Comparison of ENCODE assay signal across 8 cellular contexts in genomic region chr12:56271031-56271430, GRCh38. TPM values are rescaled to one million over a fixed set of nuclear protein-coding genes. Genes with fewer than 3 reads are reported as not detected.
DNase-seq lines count a peak whose midpoint lies in the region; ATAC-seq, FAIRE-seq and TF ChIP-seq lines count a peak whose summit lies in the region.

No MANE protein-coding gene starts in this region.

- H4K20me1 ChIP-seq in DND-41 (ENCODE audit: insufficient read depth, low read length) (no peaks in the 10 kb centered on the region), IMR-90 (ENCODE audit: insufficient read depth, low read length) (no peaks in the 10 kb centered on the region), K562 (replicated peaks; ENCODE audit: control insufficient read depth, insufficient read depth, low read length) (no peaks in the 10 kb centered on the region)

- peak; percentile 78 for FAIRE-seq in K562 (lab: Jason Lieb, UNC)

- CTCF ChIA-PET in IMR-90 (lab: Yijun Ruan, JAX): interaction anchor here (0.6 kb wide), 2 partner anchors 17 to 41 kb away, joined by 3 read pairs; no protein-coding TSS in a partner anchor
- CTCF ChIA-PET in K562 (lab: Yijun Ruan, JAX; ENCODE audit: low intra/inter-chr PET ratio): no interaction called here

- H4K5ac ChIP-seq in IMR-90 (ENCODE audit: low read depth, low read length): no peak overlapping the region

- no peaks in the 10 kb centered on the region for H3K27me3 ChIP-seq in DND-41 (ENCODE audit: insufficient read depth, low read length, poor library complexity)
- H3K27me3 ChIP-seq in IMR-90 (ENCODE audit: control insufficient read depth, insufficient read depth, low read length): no peaks in the 10 kb centered on the region
- no peaks in the 10 kb centered on the region for H3K27me3 ChIP-seq in K562 (ENCODE audit: control insufficient read depth in 2 of 2, insufficient read depth in 2 of 2, low read length in 2 of 2)

- no peak overlapping the region for H2AFZ ChIP-seq in DND-41 (ENCODE audit: low read depth, low read length)
- H2AFZ ChIP-seq in IMR-90 (replicated peaks; ENCODE audit: low read length, poor library complexity): no peak overlapping the region
- no peak overlapping the region for H2AFZ ChIP-seq in K562 (ENCODE audit: low read depth, low read length)

- DNase-seq in DND-41 (no peak), IMR-90 (peak; percentile 31), K562 (ENCODE audit: extremely low read depth in 1 of 4, low spot score in 3 of 4) (peak; percentile 34 to 58 (median 44)), mesothelial cell of epicardium (ENCODE audit: low spot score in 2 of 2, unreplicated experiment in 2 of 2) (no peak), NCI-H1417 treated with DMSO at 0.1 percent for 48 hours (lab: John Stamatoyannopoulos, UW) (no peak), SKM-1 treated with dmso at 0.1 percent for 144 hours (lab: John Stamatoyannopoulos, UW; ENCODE audit: unreplicated experiment) (no peak), COLO829 (ENCODE audit: low spot score) (no peak)

- no peak overlapping the region for H3K4me3 ChIP-seq in DND-41 (ENCODE audit: low read depth in 1 of 2, low read length in 2 of 2)
- no peak overlapping the region for H3K4me3 ChIP-seq in IMR-90 (ENCODE audit: insufficient read depth, low read depth, low read length)
- H3K4me3 ChIP-seq in K562: no peak overlapping the region

- no peak overlapping the region for H3K14ac ChIP-seq in IMR-90 (replicated peaks; ENCODE audit: low read depth, low read length)

- no peaks in the 10 kb centered on the region for H3K9me3 Mint-ChIP-seq in mesothelial cell of epicardium

- H3K27ac Mint-ChIP-seq in mesothelial cell of epicardium: peak overlapping the region; percentile 27

- TF ChIP-seq EP300 in K562 (IDR thresholded peaks at IDR 0.05; ENCODE audit: low read length): no peak

- H3K4me1 ChIP-seq in DND-41 (ENCODE audit: insufficient read depth, low read length) (peaks cover 18% of the 10 kb centered on the region), IMR-90 (ENCODE audit: control insufficient read depth, insufficient read depth, low read length) (peaks cover 7% of the 10 kb centered on the region; the same call in 1 of the 2 replicates), K562 (replicated peaks in 1 of 2; ENCODE audit: control insufficient read depth in 2 of 2, insufficient read depth in 2 of 2, low read length in 2 of 2) (peaks cover 6 to 17% of the 10 kb centered on the region in 2 experiments; a peak in 3 of 5 replicates)

- no peak overlapping the region for H2BK120ac ChIP-seq in IMR-90 (ENCODE audit: low read depth, low read length)

- TF ChIP-seq POLR2A in IMR-90 (IDR thresholded peaks at IDR 0.05; ENCODE audit: low read depth, low read length) (no peak), K562 (conservative IDR thresholded peaks at IDR 0.05) (peak; percentile 45; the same call in 1 of the 2 replicates)

- dilution Hi-C loops in IMR-90 (cut with HindIII; ENCODE audit: low sequenced_read_pairs, unreplicated experiment): no loop called here

- H3K27ac ChIP-seq in DND-41 (ENCODE audit: low read length) (no peak overlapping the region), IMR-90 (ENCODE audit: insufficient read depth, low read length) (no peak overlapping the region), K562 (ENCODE audit: extremely low read depth, low read depth, low read length) (no peak overlapping the region)

- H3K9ac ChIP-seq in DND-41 (ENCODE audit: low read depth, low read length) (no peak overlapping the region), IMR-90 (ENCODE audit: low read depth, low read length) (no peak overlapping the region), K562 (ENCODE audit: insufficient read depth in 1 of 2, low read depth in 2 of 2, low read length in 2 of 2) (no peak overlapping the region)

- H3K4me1 Mint-ChIP-seq in mesothelial cell of epicardium: peaks cover 7% of the 10 kb centered on the region

- H3K9me3 ChIP-seq in DND-41 (ENCODE audit: insufficient read depth, low read length, severe bottlenecking) (no peaks in the 10 kb centered on the region), IMR-90 (ENCODE audit: control insufficient read depth, insufficient read depth, low read length) (no peaks in the 10 kb centered on the region), K562 (replicated peaks; ENCODE audit: control insufficient read depth, insufficient read depth, low read depth, low read length) (no peaks in the 10 kb centered on the region)

- no peak overlapping the region for H3K4me3 Mint-ChIP-seq in mesothelial cell of epicardium

- POLR2A ChIA-PET in IMR-90 (lab: Charles Lee; ENCODE audit: unreplicated experiment): no interaction called here
- POLR2A ChIA-PET in K562 (lab: Yijun Ruan, JAX): interaction anchor here (0.6 to 2.9 kb wide), 8 partner anchors 8 to 144 kb away, joined by 3 to 13 read pairs (median 4); partner anchors contain the start of gene ANKRD52

- peaks cover 0 to 18% of the 10 kb centered on the region in 2 experiments; a peak in 3 of 4 replicates for H3K79me1 ChIP-seq in IMR-90 (ENCODE audit: low read depth in 1 of 2, low read length in 2 of 2)

- H2BK20ac ChIP-seq in IMR-90 (ENCODE audit: low read depth, low read length): no peak overlapping the region

- H2AK5ac ChIP-seq in IMR-90 (ENCODE audit: low read depth, low read length): no peak overlapping the region

- no peak overlapping the region for H2BK5ac ChIP-seq in IMR-90 (ENCODE audit: low read depth, low read length, poor library complexity, severe bottlenecking)

- peaks cover 27% of the 10 kb centered on the region for H3K36me3 Mint-ChIP-seq in mesothelial cell of epicardium

- H2AK9ac ChIP-seq in IMR-90 (replicated peaks; ENCODE audit: low read depth, low read length, poor library complexity): no peak overlapping the region

- no peak overlapping the region for H3K18ac ChIP-seq in IMR-90 (ENCODE audit: low read depth, low read length)

- peaks cover 65% of the 10 kb centered on the region for H3K36me3 ChIP-seq in DND-41 (ENCODE audit: insufficient read depth, low read length)
- peaks cover 41% of the 10 kb centered on the region for H3K36me3 ChIP-seq in IMR-90 (ENCODE audit: control insufficient read depth, insufficient read depth, low read length)
- H3K36me3 ChIP-seq in K562 (ENCODE audit: control insufficient read depth, insufficient read depth, low read length): peaks cover 67% of the 10 kb centered on the region

- BruUV-seq in IMR-90 (replicated peaks; lab: Mats Ljungman, UMichigan) (no TSS peak), K562 (replicated peaks; lab: Mats Ljungman, UMichigan) (no TSS peak)

- ATAC-seq in DND-41 (ENCODE audit: insufficient read depth, low read depth): no peak
- peak; percentile 10; the same call in 1 of the 2 replicates for ATAC-seq in IMR-90 (ENCODE audit: low read depth)
- peak; percentile 64 for ATAC-seq in K562
- no peak for ATAC-seq in GM21367 (IDR thresholded peaks at IDR 0.05; ENCODE audit: unreplicated experiment)

- TF ChIP-seq CTCF in DND-41 (IDR thresholded peaks at IDR 0.05; ENCODE audit: borderline replicate concordance, extremely low read depth, low read length, poor library complexity, severe bottlenecking) (peak; percentile 50), IMR-90 (conservative IDR thresholded peaks at IDR 0.05; ENCODE audit: low read depth, low read length) (peak; percentile 44), K562 (IDR thresholded peaks at IDR 0.05 in 2 of 3, conservative IDR thresholded peaks at IDR 0.05 in 1 of 3; ENCODE audit: insufficient read depth in 2 of 3, low read depth in 1 of 3, low read length in 3 of 3) (peak; percentile 63 to 69 (median 68)), mesothelial cell of epicardium (IDR thresholded peaks at IDR 0.05; ENCODE audit: unreplicated experiment) (no peak)

- intact Hi-C loops in IMR-90 (cut with micrococcal nuclease) (no loop called here), K562 (cut with micrococcal nuclease) (loop anchor here (2.0 kb wide), 1 partner anchor 78 kb away; no protein-coding TSS in a partner anchor)

- H3K27me3 Mint-ChIP-seq in mesothelial cell of epicardium (ENCODE audit: low read depth): no peaks in the 10 kb centered on the region

- no peak overlapping the region for H3K4ac ChIP-seq in IMR-90 (ENCODE audit: low read depth, low read length)

- no CpG with 5 or more reads among the region's 1 CpG for WGBS in IMR-90 (ENCODE audit: extremely low coverage in 2 of 2, insufficient read length in 1 of 2), 2 experiments
- 19% methylated on average over 1 of the region's 1 CpG for WGBS in K562 (ENCODE audit: insufficient coverage, low coverage, missing lambda C conversion rate)

- no peak overlapping the region for H3K56ac ChIP-seq in IMR-90 (ENCODE audit: extremely low read depth, insufficient read depth, low read length)

- H2BK15ac ChIP-seq in IMR-90 (ENCODE audit: low read depth, low read length): no peak overlapping the region

- H4K8ac ChIP-seq in IMR-90 (ENCODE audit: low read depth in 2 of 2, low read length in 2 of 2): no peak overlapping the region

- no peak overlapping the region for H4K91ac ChIP-seq in IMR-90 (ENCODE audit: insufficient read depth, low read depth, low read length)

- peaks cover 7% of the 10 kb centered on the region; the same call in 1 of the 2 replicates for H3K9me1 ChIP-seq in IMR-90 (ENCODE audit: insufficient read depth, low read length)
- no peaks in the 10 kb centered on the region for H3K9me1 ChIP-seq in K562 (ENCODE audit: control insufficient read depth, insufficient read depth, low read length)

- no peaks in the 10 kb centered on the region for H3K79me2 ChIP-seq in DND-41 (ENCODE audit: insufficient read depth, low read length)
- no peaks in the 10 kb centered on the region for H3K79me2 ChIP-seq in K562 (ENCODE audit: control insufficient read depth, insufficient read depth, low read length)

- TF ChIP-seq RAD21 in IMR-90 (IDR thresholded peaks at IDR 0.05; ENCODE audit: low read length) (peak; percentile 34), K562 (CRISPR knock-in tag; conservative IDR thresholded peaks at IDR 0.05 in 1 of 2, IDR thresholded peaks at IDR 0.05 in 1 of 2) (peak; percentile 32 to 62)

- H3K4me2 ChIP-seq in DND-41 (ENCODE audit: insufficient read depth, low read length) (no peak overlapping the region), IMR-90 (ENCODE audit: low read depth, low read length) (no peak overlapping the region), K562 (ENCODE audit: insufficient read depth, low read length) (no peak overlapping the region)

- in situ Hi-C loops in IMR-90 (cut with MboI; ENCODE audit: low sequenced_read_pairs) (no loop called here), K562 (cut with MboI) (no loop called here)

- no peak overlapping the region for H3K23ac ChIP-seq in IMR-90 (ENCODE audit: low read depth, low read length)

RNA-seq across cellular contexts. Expression of gene COQ10A, which starts 4.3 kb away (rescaled TPM):
- total RNA-seq in IMR-90 (2012; rRNA removed) (4.7 TPM in 2 replicates), K562 (2014; rRNA removed) (11.3 and 14.3 TPM in 2 replicates), K562 (2014; rRNA removed; fragmentation: Illumina TruSeq; extraction: Trizol) (11.4 and 12.0 TPM in 2 replicates), K562 (2015; rRNA removed; fragmentation: Illumina TruSeq; extraction: Trizol) (10.0 and 11.0 TPM in 2 replicates), K562 (2021) (12.7 and 14.2 TPM in 2 replicates), mesothelial cell of epicardium (11.0 to 15.3 TPM (median 12.5 TPM) in 3 replicates)
- polyA plus RNA-seq in IMR-90 (2012; rRNA removed) (10.2 and 10.8 TPM in 2 replicates), K562 (2011; rRNA removed) (26.4 and 31.2 TPM in 2 replicates), K562 (2014; fragmentation: Illumina TruSeq; extraction: Trizol) (16.3 and 19.3 TPM in 2 replicates), K562 (2014; fragmentation: Nextera tagmentation; extraction: Ambion mirVana) (1 to 10 TPM; 3.1 to 5.7 TPM), K562 (2014; rRNA removed) (21.1 and 23.6 TPM in 2 replicates)
- 4.8 and 6.9 TPM in 2 replicates for polyA plus RNA-seq in IMR-90 (2012; cell fraction: cytosol; rRNA removed)
- 45.7 and 51.7 TPM in 2 replicates for polyA plus RNA-seq in IMR-90 (2012; cell fraction: nucleus; rRNA removed; ENCODE audit: low replicate concordance)
- 40.5 and 51.5 TPM in 2 replicates for total RNA-seq in K562 (2011; cell fraction: chromatin; rRNA removed; ENCODE audit: low replicate concordance)
- 39.9 and 41.2 TPM in 2 replicates for total RNA-seq in K562 (2011; cell fraction: nucleolus; rRNA removed)
- total RNA-seq in K562 (2011; cell fraction: nucleoplasm; rRNA removed): 38.4 and 43.7 TPM in 2 replicates
- polyA plus RNA-seq in K562 (2011; cell fraction: cytosol; rRNA removed): 19.6 and 35.7 TPM in 2 replicates
- polyA plus RNA-seq in K562 (2011; cell fraction: nucleus; rRNA removed): 49.1 and 54.0 TPM in 2 replicates
- polyA plus RNA-seq in K562 (2012): 11.8 and 21.5 TPM in 2 replicates
- polyA minus RNA-seq in K562 (2011; rRNA and poly(A)+ RNA removed): 15.2 and 18.2 TPM in 2 replicates
- 5.1 and 7.4 TPM in 2 replicates for polyA minus RNA-seq in K562 (2011; cell fraction: cytosol; rRNA and poly(A)+ RNA removed)
- 7.7 and 12.7 TPM in 2 replicates for polyA minus RNA-seq in K562 (2011; cell fraction: nucleus; rRNA and poly(A)+ RNA removed)

RNA-seq across cellular contexts. Expression of gene ANKRD52, which starts 12.8 kb away (rescaled TPM):
- total RNA-seq in IMR-90 (2012; rRNA removed): 15.4 and 16.1 TPM in 2 replicates
- 35.9 and 36.2 TPM in 2 replicates for polyA plus RNA-seq in IMR-90 (2012; rRNA removed)
- polyA plus RNA-seq in IMR-90 (2012; cell fraction: cytosol; rRNA removed): 21.3 and 23.2 TPM in 2 replicates
- polyA plus RNA-seq in IMR-90 (2012; cell fraction: nucleus; rRNA removed; ENCODE audit: low replicate concordance): 93.6 and 111 TPM in 2 replicates
- 36.9 and 89.7 TPM in 2 replicates for total RNA-seq in K562 (2011; cell fraction: chromatin; rRNA removed; ENCODE audit: low replicate concordance)
- total RNA-seq in K562 (2011; cell fraction: nucleolus; rRNA removed): 28.3 and 32.8 TPM in 2 replicates
- 34.2 and 38.4 TPM in 2 replicates for total RNA-seq in K562 (2011; cell fraction: nucleoplasm; rRNA removed)
- 7.5 and 14.9 TPM in 2 replicates for total RNA-seq in K562 (2014; rRNA removed)
- 5.8 and 7.9 TPM in 2 replicates for total RNA-seq in K562 (2014; rRNA removed; fragmentation: Illumina TruSeq; extraction: Trizol)
- total RNA-seq in K562 (2015; rRNA removed; fragmentation: Illumina TruSeq; extraction: Trizol): 8.7 and 10.2 TPM in 2 replicates
- total RNA-seq in K562 (2021): 39.1 and 46.8 TPM in 2 replicates
- polyA plus RNA-seq in K562 (2011; rRNA removed): 7.4 and 13.4 TPM in 2 replicates
- 9.9 and 12.9 TPM in 2 replicates for polyA plus RNA-seq in K562 (2011; cell fraction: cytosol; rRNA removed)
- 33.2 and 50.3 TPM in 2 replicates for polyA plus RNA-seq in K562 (2011; cell fraction: nucleus; rRNA removed)
- 21.4 and 22.5 TPM in 2 replicates for polyA plus RNA-seq in K562 (2012)
- 22.6 and 25.5 TPM in 2 replicates for polyA plus RNA-seq in K562 (2014; fragmentation: Illumina TruSeq; extraction: Trizol)
- polyA plus RNA-seq in K562 (2014; fragmentation: Nextera tagmentation; extraction: Ambion mirVana): under 1 TPM; 0.52 to 0.55 TPM
- polyA plus RNA-seq in K562 (2014; rRNA removed): 16.7 and 17.3 TPM in 2 replicates
- 9.5 and 13.7 TPM in 2 replicates for polyA minus RNA-seq in K562 (2011; rRNA and poly(A)+ RNA removed)
- 15.3 and 16.6 TPM in 2 replicates for polyA minus RNA-seq in K562 (2011; cell fraction: cytosol; rRNA and poly(A)+ RNA removed)
- polyA minus RNA-seq in K562 (2011; cell fraction: nucleus; rRNA and poly(A)+ RNA removed): 7.7 and 12.7 TPM in 2 replicates
- 60.7 to 63.2 TPM (median 63.1 TPM) in 3 replicates for total RNA-seq in mesothelial cell of epicardium

RNA-seq across cellular contexts. Expression of gene CS, which starts 29.1 kb away (rescaled TPM):
- 90.5 and 139 TPM in 2 replicates for total RNA-seq in IMR-90 (2012; rRNA removed)
- polyA plus RNA-seq in IMR-90 (2012; rRNA removed): 120 and 146 TPM in 2 replicates
- 47.1 and 68.1 TPM in 2 replicates for polyA plus RNA-seq in IMR-90 (2012; cell fraction: cytosol; rRNA removed)
- polyA plus RNA-seq in IMR-90 (2012; cell fraction: nucleus; rRNA removed; ENCODE audit: low replicate concordance): 84.3 and 157 TPM in 2 replicates
- total RNA-seq in K562 (2011; cell fraction: chromatin; rRNA removed; ENCODE audit: low replicate concordance): 232 and 281 TPM in 2 replicates
- total RNA-seq in K562 (2011; cell fraction: nucleolus; rRNA removed): 149 and 156 TPM in 2 replicates
- total RNA-seq in K562 (2011; cell fraction: nucleoplasm; rRNA removed): 189 and 239 TPM in 2 replicates
- total RNA-seq in K562 (2014; rRNA removed): 103 and 130 TPM in 2 replicates
- total RNA-seq in K562 (2014; rRNA removed; fragmentation: Illumina TruSeq; extraction: Trizol): 149 and 156 TPM in 2 replicates
- 164 and 168 TPM in 2 replicates for total RNA-seq in K562 (2015; rRNA removed; fragmentation: Illumina TruSeq; extraction: Trizol)
- total RNA-seq in K562 (2021): 365 and 375 TPM in 2 replicates
- 107 and 183 TPM in 2 replicates for polyA plus RNA-seq in K562 (2011; rRNA removed)
- 101 and 152 TPM in 2 replicates for polyA plus RNA-seq in K562 (2011; cell fraction: cytosol; rRNA removed)
- 173 and 189 TPM in 2 replicates for polyA plus RNA-seq in K562 (2011; cell fraction: nucleus; rRNA removed)
- 183 and 226 TPM in 2 replicates for polyA plus RNA-seq in K562 (2012)
- 301 and 390 TPM in 2 replicates for polyA plus RNA-seq in K562 (2014; fragmentation: Illumina TruSeq; extraction: Trizol)
- 100 to 1,000 TPM in 1 of 2 experiments, 10 to 100 TPM in 1; 99.9 to 239 TPM for polyA plus RNA-seq in K562 (2014; fragmentation: Nextera tagmentation; extraction: Ambion mirVana)
- polyA plus RNA-seq in K562 (2014; rRNA removed): 109 and 122 TPM in 2 replicates
- 150 and 226 TPM in 2 replicates for polyA minus RNA-seq in K562 (2011; rRNA and poly(A)+ RNA removed)
- polyA minus RNA-seq in K562 (2011; cell fraction: cytosol; rRNA and poly(A)+ RNA removed): 315 and 351 TPM in 2 replicates
- 64.2 and 101 TPM in 2 replicates for polyA minus RNA-seq in K562 (2011; cell fraction: nucleus; rRNA and poly(A)+ RNA removed)
- total RNA-seq in mesothelial cell of epicardium: 167 to 195 TPM (median 194 TPM) in 3 replicates

RNA-seq across cellular contexts. Expression of gene SLC39A5, which starts 41.2 kb away (rescaled TPM):
- total RNA-seq in IMR-90 (2012; rRNA removed): not detected in 2 replicates
- polyA plus RNA-seq in IMR-90 (2012; rRNA removed): not detected in 2 replicates
- polyA plus RNA-seq in IMR-90 (2012; cell fraction: cytosol; rRNA removed): 0.02 TPM in 1 of 2 replicates, not detected in the other
- 0.77 and 0.96 TPM in 2 replicates for polyA plus RNA-seq in IMR-90 (2012; cell fraction: nucleus; rRNA removed; ENCODE audit: low replicate concordance)
- total RNA-seq in K562 (2011; cell fraction: chromatin; rRNA removed; ENCODE audit: low replicate concordance): 0.76 and 0.83 TPM in 2 replicates
- total RNA-seq in K562 (2011; cell fraction: nucleolus; rRNA removed): 0.67 and 1.6 TPM in 2 replicates
- 1.5 and 2.7 TPM in 2 replicates for total RNA-seq in K562 (2011; cell fraction: nucleoplasm; rRNA removed)
- total RNA-seq in K562 (2014; rRNA removed): not detected in 2 replicates
- not detected in 2 replicates for total RNA-seq in K562 (2014; rRNA removed; fragmentation: Illumina TruSeq; extraction: Trizol)
- total RNA-seq in K562 (2015; rRNA removed; fragmentation: Illumina TruSeq; extraction: Trizol): not detected in 2 replicates
- total RNA-seq in K562 (2021): 0.27 TPM in 1 of 2 replicates, not detected in the other
- polyA plus RNA-seq in K562 (2011; rRNA removed): 0.08 and 0.18 TPM in 2 replicates
- 0.06 TPM in 1 of 2 replicates, not detected in the other for polyA plus RNA-seq in K562 (2011; cell fraction: cytosol; rRNA removed)
- polyA plus RNA-seq in K562 (2011; cell fraction: nucleus; rRNA removed): 0.41 and 0.42 TPM in 2 replicates
- polyA plus RNA-seq in K562 (2012): 0.13 and 0.40 TPM in 2 replicates
- 0.10 TPM in 1 of 2 replicates, not detected in the other for polyA plus RNA-seq in K562 (2014; fragmentation: Illumina TruSeq; extraction: Trizol)
- polyA plus RNA-seq in K562 (2014; fragmentation: Nextera tagmentation; extraction: Ambion mirVana): not detected
- polyA plus RNA-seq in K562 (2014; rRNA removed): not detected in 2 replicates
- polyA minus RNA-seq in K562 (2011; rRNA and poly(A)+ RNA removed): not detected in 2 replicates
- polyA minus RNA-seq in K562 (2011; cell fraction: cytosol; rRNA and poly(A)+ RNA removed): not detected in 2 replicates
- not detected in 2 replicates for polyA minus RNA-seq in K562 (2011; cell fraction: nucleus; rRNA and poly(A)+ RNA removed)
- total RNA-seq in mesothelial cell of epicardium: 0.76 to 1.3 TPM (median 1.1 TPM) in 3 replicates

RNA-seq across cellular contexts. Expression of gene CNPY2, which starts 44.8 kb away (rescaled TPM):
- total RNA-seq in IMR-90 (2012; rRNA removed) (65.2 and 76.7 TPM in 2 replicates), K562 (2014; rRNA removed) (92.1 and 99.8 TPM in 2 replicates), K562 (2014; rRNA removed; fragmentation: Illumina TruSeq; extraction: Trizol) (147 and 150 TPM in 2 replicates), K562 (2015; rRNA removed; fragmentation: Illumina TruSeq; extraction: Trizol) (134 and 138 TPM in 2 replicates), K562 (2021) (126 and 135 TPM in 2 replicates), mesothelial cell of epicardium (164 to 174 TPM (median 171 TPM) in 3 replicates)
- polyA plus RNA-seq in IMR-90 (2012; rRNA removed) (175 and 177 TPM in 2 replicates), K562 (2011; rRNA removed) (181 and 190 TPM in 2 replicates), K562 (2014; fragmentation: Illumina TruSeq; extraction: Trizol) (139 and 142 TPM in 2 replicates), K562 (2014; fragmentation: Nextera tagmentation; extraction: Ambion mirVana) (10 to 100 TPM; 33.8 to 45.0 TPM), K562 (2014; rRNA removed) (163 and 169 TPM in 2 replicates)
- polyA plus RNA-seq in IMR-90 (2012; cell fraction: cytosol; rRNA removed): 76.2 and 160 TPM in 2 replicates
- 41.5 and 107 TPM in 2 replicates for polyA plus RNA-seq in IMR-90 (2012; cell fraction: nucleus; rRNA removed; ENCODE audit: low replicate concordance)
- total RNA-seq in K562 (2011; cell fraction: chromatin; rRNA removed; ENCODE audit: low replicate concordance): 149 and 200 TPM in 2 replicates
- total RNA-seq in K562 (2011; cell fraction: nucleolus; rRNA removed): 156 TPM in 2 replicates
- 170 and 172 TPM in 2 replicates for total RNA-seq in K562 (2011; cell fraction: nucleoplasm; rRNA removed)
- polyA plus RNA-seq in K562 (2011; cell fraction: cytosol; rRNA removed): 120 and 165 TPM in 2 replicates
- polyA plus RNA-seq in K562 (2011; cell fraction: nucleus; rRNA removed): 78.9 and 103 TPM in 2 replicates
- 118 and 164 TPM in 2 replicates for polyA plus RNA-seq in K562 (2012)
- polyA minus RNA-seq in K562 (2011; rRNA and poly(A)+ RNA removed): 106 and 114 TPM in 2 replicates
- 30.3 and 31.9 TPM in 2 replicates for polyA minus RNA-seq in K562 (2011; cell fraction: cytosol; rRNA and poly(A)+ RNA removed)
- polyA minus RNA-seq in K562 (2011; cell fraction: nucleus; rRNA and poly(A)+ RNA removed): 22.1 and 38.5 TPM in 2 replicates

Comparison
In these comparisons a context has a peak if more than half of its experiments do, and no peak if none do; other contexts are left out.
1. ATAC-seq: peak in IMR-90 (single experiment) and K562 (single experiment); none in DND-41 (single experiment) and GM21367 (single experiment).
2. DNase-seq: peak in IMR-90 (single experiment) and K562 (4 of 4); none in DND-41 (single experiment), mesothelial cell of epicardium (0 of 2), NCI-H1417 treated with DMSO at 0.1 percent for 48 hours (single experiment), SKM-1 treated with dmso at 0.1 percent for 144 hours (single experiment) and COLO829 (single experiment).